ENCODE assay signal across 10 cellular contexts in genomic region chr13:98143157-98143553, GRCh38. TPM values are rescaled to one million over a fixed set of nuclear protein-coding genes. Genes with fewer than 3 reads are reported as not detected.
DNase-seq lines count a peak whose midpoint lies in the region; ATAC-seq, FAIRE-seq and TF ChIP-seq lines count a peak whose summit lies in the region.
"Had no signal": no experiment of that assay in that cellular context is flagged by ENCODE, and none has a peak within 500 bp of the region (broad histone marks: within the 10 kb centered on the region; RNA-seq: fewer than 3 reads in every experiment).

No MANE protein-coding gene starts in this region.

- H3K27ac ChIP-seq in VCaP (peak overlapping the region; percentile 95), left lung (peak overlapping the region; percentile 59 to 77)
- H3K27ac ChIP-seq: HL-60 had no signal

- H3K9me3 ChIP-seq in Caco-2: no peaks in the 10 kb centered on the region
- H3K9me3 ChIP-seq in left lung: no peaks in the 10 kb centered on the region

- no peaks in the 10 kb centered on the region for H3K27me3 Mint-ChIP-seq in Caco-2 (ENCODE audit: insufficient read depth, unreplicated experiment)

- no peaks in the 10 kb centered on the region for H3K9me3 Mint-ChIP-seq in Caco-2 (ENCODE audit: unreplicated experiment)

- no peak for FAIRE-seq in H54 (lab: Jason Lieb, UNC)

- TF ChIP-seq POLR2A in H54 (IDR thresholded peaks at IDR 0.05; ENCODE audit: low read depth, low read length): no peak

- BruUV-seq in Caco-2 (replicated peaks; lab: Mats Ljungman, UMichigan): no TSS peak

- DNase-seq in Caco-2 (no peak), H54 (ENCODE audit: insufficient read length, low spot score) (peak; percentile 69), left lung (peak in 1 of 2 donors; percentile 87), activated gamma-delta T cell treated with Interleukin-2 at 50 U/mL for 16 hours (no peak), globus pallidus (ENCODE audit: low spot score) (no peak), left lobe of liver (ENCODE audit: low spot score) (no peak), COLO829 (ENCODE audit: low spot score) (no peak)

- CTCF ChIA-PET in Caco-2 (lab: Charles Lee): no interaction called here

- H3K4me3 Mint-ChIP-seq in Caco-2 (ENCODE audit: unreplicated experiment): peak overlapping the region; percentile 95

- ATAC-seq in left lung (no peak), left lobe of liver (no peak)

- no peak for TF ChIP-seq CTCF in Caco-2 (IDR thresholded peaks at IDR 0.05; ENCODE audit: insufficient read depth in 1 of 2, low read depth in 1 of 2, low read length in 1 of 2, severe bottlenecking in 1 of 2, unreplicated experiment in 1 of 2)
- peak; percentile 35 for TF ChIP-seq CTCF in VCaP (conservative IDR thresholded peaks at IDR 0.05)
- TF ChIP-seq CTCF in left lung (IDR thresholded peaks at IDR 0.05): no peak

- peaks cover 12% of the 10 kb centered on the region for H3K4me1 Mint-ChIP-seq in Caco-2 (ENCODE audit: low read depth, unreplicated experiment)

- intact Hi-C loops in Caco-2 (cut with micrococcal nuclease; ENCODE audit: unreplicated experiment) (loop anchor here (1.0 to 10.0 kb wide), 6 partner anchors 78 to 522 kb away; no protein-coding TSS in a partner anchor), left lung (cut with DNase I) (no loop called here)

- H3K36me3 Mint-ChIP-seq in Caco-2 (ENCODE audit: insufficient read depth, unreplicated experiment): no peaks in the 10 kb centered on the region

- no peak overlapping the region for H3K27ac Mint-ChIP-seq in Caco-2 (ENCODE audit: unreplicated experiment)

- H3K4me1 ChIP-seq in Caco-2 (peaks cover 42% of the 10 kb centered on the region), left lung (peaks cover 0 to 29% of the 10 kb centered on the region in 2 donors)

- H3K36me3 ChIP-seq in Caco-2 (ENCODE audit: control insufficient read depth, insufficient read depth, low read length) (no peaks in the 10 kb centered on the region), left lung (no peaks in the 10 kb centered on the region)

- POLR2A ChIA-PET in Caco-2 (lab: Charles Lee): no interaction called here

- H3K4me3 ChIP-seq in Caco-2 (ENCODE audit: low read depth, low read length) (peak overlapping the region; percentile 69), left lung (peak overlapping the region; percentile 54 to 55)

- H3K27me3 ChIP-seq in Caco-2 (replicated peaks; ENCODE audit: control insufficient read depth, insufficient read depth, low read length) (no peaks in the 10 kb centered on the region), left lung (peaks cover 0 to 53% of the 10 kb centered on the region in 2 donors)

RNA-seq across cellular contexts. Expression of gene FARP1, which starts 0.3 kb away (rescaled TPM):
- total RNA-seq in Caco-2 (2022) (189 and 208 TPM in 2 replicates), left lung (100 to 1,000 TPM in 1 of 2 donors, 10 to 100 TPM in 1; 78.9 to 124 TPM), left lobe of liver (78.8 TPM)

RNA-seq across cellular contexts. Expression of gene RNF113B, which starts 33.9 kb away (rescaled TPM):
- total RNA-seq in Caco-2 (2022) (not detected in 2 replicates), left lung (not detected), left lobe of liver (not detected)
- total RNA-seq: subcutaneous adipose tissue had no signal
